21 cellular contexts compared by ENCODE assay signal in genomic region chr1:83799474-83800085, GRCh38.
DNase-seq lines count a peak whose midpoint lies in the region; ATAC-seq and TF ChIP-seq lines count a peak whose summit lies in the region.
"Had no signal": no experiment of that assay in that cellular context is flagged by ENCODE, and none has a peak within 500 bp of the region (broad histone marks: within the 10 kb centered on the region; RNA-seq: fewer than 3 reads in every experiment).

No MANE protein-coding gene starts in this region.

- no peak for TF ChIP-seq EP300 in gastroesophageal sphincter (IDR thresholded peaks at IDR 0.05)

- no peak overlapping the region for H3K9ac ChIP-seq in fibroblast of lung (ENCODE audit: insufficient read depth, low read length)
- H3K9ac ChIP-seq: BLaER1 had no signal

- no peak for TF ChIP-seq POLR2A in gastroesophageal sphincter (IDR thresholded peaks at IDR 0.05)

- no peak overlapping the region for H3K27ac ChIP-seq in fibroblast of lung (ENCODE audit: insufficient read depth, low read length)
- no peak overlapping the region for H3K27ac ChIP-seq in gastroesophageal sphincter
- H3K27ac ChIP-seq: A549, BLaER1, brain microvascular endothelial cell, upper lobe of right lung had no signal

- TF ChIP-seq CTCF in fibroblast of lung (conservative IDR thresholded peaks at IDR 0.05 in 1 of 2, IDR thresholded peaks at IDR 0.05 in 1 of 2; ENCODE audit: low read depth in 1 of 2, low read length in 2 of 2) (no peak), gastroesophageal sphincter (IDR thresholded peaks at IDR 0.05) (no peak)

- H3K4me3 ChIP-seq in fibroblast of lung (replicated peaks in 1 of 4; ENCODE audit: control extremely low read depth in 1 of 4, insufficient read depth in 1 of 4, low read depth in 3 of 4, low read length in 4 of 4) = no peak overlapping the region
- H3K4me3 ChIP-seq in gastroesophageal sphincter = no peak overlapping the region
- H3K4me3 ChIP-seq: A549, BLaER1, HAP-1, upper lobe of right lung had no signal

- no peaks in the 10 kb centered on the region for H3K79me2 ChIP-seq in fibroblast of lung (ENCODE audit: control insufficient read depth, insufficient read depth, low read length)

- no peaks in the 10 kb centered on the region for H3K9me3 ChIP-seq in fibroblast of lung (ENCODE audit: control insufficient read depth, insufficient read depth, low read depth, low read length)
- H3K9me3 ChIP-seq in gastroesophageal sphincter = no peaks in the 10 kb centered on the region
- H3K9me3 ChIP-seq: A549, BLaER1, HAP-1, upper lobe of right lung had no signal

- DNase-seq in NCI-H345 (lab: John Stamatoyannopoulos, UW) (peak; percentile 18), NCI-H345 treated with DMSO at 0.1 percent for 48 hours (lab: John Stamatoyannopoulos, UW; ENCODE audit: unreplicated experiment) (no peak), NCI-H524 treated with DMSO at 0.1 percent for 48 hours (lab: John Stamatoyannopoulos, UW) (peak; percentile 35), fibroblast of lung (ENCODE audit: low read depth in 2 of 2) (peak; percentile 7 to 8), retina (peak; percentile 23), dermis blood vessel endothelial cell (no peak)
- DNase-seq: activated CD4-positive, alpha-beta T cell treated with anti-CD3 and anti-CD28 coated beads, Interleukin-2, amount 50 U/mL, for 4 hours; activated CD8-positive, alpha-beta memory T cell treated with anti-CD3 and anti-CD28 coated beads, Interleukin-2, amount 50 U/mL, for 48 hours; activated naive CD8-positive, alpha-beta T cell treated with anti-CD3 and anti-CD28 coated beads, Interleukin-2, amount 10 ng/mL, durations not matched to agents 7 days and 5 days; brain microvascular endothelial cell; kidney glomerular epithelial cell; MM.1S; naive B cell; NCI-H146; NCI-H226; upper lobe of right lung had no signal

- no peaks in the 10 kb centered on the region for H4K20me1 ChIP-seq in fibroblast of lung (ENCODE audit: control insufficient read depth, extremely low read depth, insufficient read depth, low read length)
- H4K20me1 ChIP-seq: BLaER1 had no signal

- ATAC-seq in GM21723 (IDR thresholded peaks at IDR 0.05; ENCODE audit: unreplicated experiment) (no peak), gastroesophageal sphincter (no peak)
- ATAC-seq: A549, upper lobe of right lung had no signal

- no peak overlapping the region for H3K4me2 ChIP-seq in fibroblast of lung (ENCODE audit: extremely low read depth, insufficient read depth, low read length)
- H3K4me2 ChIP-seq: A549, BLaER1 had no signal

- H3K36me3 ChIP-seq in fibroblast of lung (ENCODE audit: control insufficient read depth, insufficient read depth, low read length) (no peaks in the 10 kb centered on the region), gastroesophageal sphincter (no peaks in the 10 kb centered on the region)
- H3K36me3 ChIP-seq: BLaER1, brain microvascular endothelial cell, HAP-1, upper lobe of right lung had no signal

- WGBS in gastroesophageal sphincter (ENCODE audit: low coverage in 1 of 2), 2 donors = 13 to 36% methylated on average over 1 of the region's 1 CpG

- H2AFZ ChIP-seq in fibroblast of lung (ENCODE audit: low read length) = no peak overlapping the region

- H3K4me1 ChIP-seq in fibroblast of lung (ENCODE audit: control insufficient read depth, extremely low read depth, insufficient read depth, low read length) = no peaks in the 10 kb centered on the region
- peaks cover 2 to 27% (median 3%) of the 10 kb centered on the region in 3 donors for H3K4me1 ChIP-seq in gastroesophageal sphincter
- H3K4me1 ChIP-seq: A549, BLaER1, upper lobe of right lung had no signal

- no peaks in the 10 kb centered on the region for H3K27me3 ChIP-seq in fibroblast of lung (ENCODE audit: control insufficient read depth, insufficient read depth, low read length)
- no peaks in the 10 kb centered on the region for H3K27me3 ChIP-seq in gastroesophageal sphincter
- H3K27me3 ChIP-seq: BLaER1, brain microvascular endothelial cell, upper lobe of right lung had no signal

Comparison
In these comparisons a context has a peak if more than half of its experiments do, and no peak if none do; other contexts are left out.
1. DNase-seq: peak in NCI-H345 (single experiment), NCI-H524 treated with DMSO at 0.1 percent for 48 hours (single experiment), fibroblast of lung (2 of 2) and retina (single experiment); none in NCI-H345 treated with DMSO at 0.1 percent for 48 hours (single experiment) and dermis blood vessel endothelial cell (single experiment).